Comparison of ENCODE assay signal across 8 cellular contexts in genomic region chr1:107935396-107936064, GRCh38. TPM values are rescaled to one million over a fixed set of nuclear protein-coding genes. Genes with fewer than 3 reads are reported as not detected.
DNase-seq lines count a peak whose midpoint lies in the region; ATAC-seq and FAIRE-seq lines count a peak whose summit lies in the region.

No MANE protein-coding gene starts in this region.

- no peak for FAIRE-seq in urothelium cell line (lab: Jason Lieb, UNC)

- H4K20me1 ChIP-seq in BLaER1, result peaks cover 91% of the 10 kb centered on the region

- H3K4me1 ChIP-seq in BLaER1, result peaks cover 44% of the 10 kb centered on the region

- H3K9me3 ChIP-seq in BLaER1, result no peaks in the 10 kb centered on the region

- CTCF ChIA-PET in activated CD4-positive, alpha-beta memory T cell treated with anti-CD3 and anti-CD28 coated beads for 36 hours (lab: Charles Lee), result interaction anchor here (2.7 to 3.8 kb wide), 2 partner anchors 29 to 153 kb away, joined by 8 to 13 read pairs; partner anchors contain the start of gene VAV3

- peak overlapping the region; percentile 45 for H3K4me3 Mint-ChIP-seq in activated CD4-positive, alpha-beta memory T cell treated with anti-CD3 and anti-CD28 coated beads for 36 hours

- DNase-seq in activated CD4-positive, alpha-beta memory T cell treated with anti-CD3 and anti-CD28 coated beads for 36 hours, result peak; percentile 70
- DNase-seq in stimulated activated CD8-positive, alpha-beta memory T cell treated with anti-CD3 and anti-CD28 coated beads, Interleukin-12 subunit alpha, Interleukin-12 subunit beta, amount 100 ng/mL, for 24 hours (ENCODE audit: extremely low read depth), result peak; percentile 9
- DNase-seq in NCI-H187 treated with DMSO at 0.1 percent for 48 hours (lab: John Stamatoyannopoulos, UW), result no peak
- DNase-seq in NCI-H446 (lab: John Stamatoyannopoulos, UW), result no peak
- DNase-seq in urothelium cell line (ENCODE audit: low spot score), result no peak

- H3K9ac ChIP-seq in BLaER1, result no peak overlapping the region

- H3K27ac ChIP-seq in BLaER1, result no peak overlapping the region

- intact Hi-C loops in activated CD4-positive, alpha-beta memory T cell treated with anti-CD3 and anti-CD28 coated beads for 36 hours (cut with micrococcal nuclease), result loop anchor here (1.0 to 10.0 kb wide), 6 partner anchors 28 to 629 kb away; partner anchors contain the start of gene EEIG2

- peak; percentile 83 for ATAC-seq in GM19351 (IDR thresholded peaks at IDR 0.05; ENCODE audit: unreplicated experiment)
- ATAC-seq in HG03196 (IDR thresholded peaks at IDR 0.05; ENCODE audit: unreplicated experiment), result peak; percentile 91

- H3K27me3 Mint-ChIP-seq in activated CD4-positive, alpha-beta memory T cell treated with anti-CD3 and anti-CD28 coated beads for 36 hours, result no peaks in the 10 kb centered on the region

- H3K27ac Mint-ChIP-seq in activated CD4-positive, alpha-beta memory T cell treated with anti-CD3 and anti-CD28 coated beads for 36 hours, result peak overlapping the region; percentile 71

- no peaks in the 10 kb centered on the region for H3K9me3 Mint-ChIP-seq in activated CD4-positive, alpha-beta memory T cell treated with anti-CD3 and anti-CD28 coated beads for 36 hours

- H3K36me3 ChIP-seq in BLaER1, result peaks cover 39% of the 10 kb centered on the region

- H3K4me3 ChIP-seq in BLaER1, result no peak overlapping the region

- H3K4me1 Mint-ChIP-seq in activated CD4-positive, alpha-beta memory T cell treated with anti-CD3 and anti-CD28 coated beads for 36 hours (ENCODE audit: low read depth), result peaks cover 45% of the 10 kb centered on the region

- H3K4me2 ChIP-seq in BLaER1, result peak overlapping the region; percentile 50

- POLR2A ChIA-PET in activated CD4-positive, alpha-beta memory T cell treated with anti-CD3 and anti-CD28 coated beads for 36 hours (lab: Charles Lee), result interaction anchor here (1.0 kb wide), 1 partner anchor 30 kb away, joined by 3 read pairs; no protein-coding TSS in a partner anchor

- no peaks in the 10 kb centered on the region for H3K36me3 Mint-ChIP-seq in activated CD4-positive, alpha-beta memory T cell treated with anti-CD3 and anti-CD28 coated beads for 36 hours

- no peaks in the 10 kb centered on the region for H3K27me3 ChIP-seq in BLaER1

RNA-seq across cellular contexts. Expression of gene VAV3, which starts 29.4 kb away (rescaled TPM):
- total RNA-seq in activated CD4-positive, alpha-beta memory T cell treated with anti-CD3 and anti-CD28 coated beads for 36 hours, result 1 to 10 TPM; 2.3 to 3.3 TPM

Comparison
In these comparisons a context has a peak if more than half of its experiments do, and no peak if none do; other contexts are left out.
1. DNase-seq: peak in activated CD4-positive, alpha-beta memory T cell treated with anti-CD3 and anti-CD28 coated beads for 36 hours (single experiment) and stimulated activated CD8-positive, alpha-beta memory T cell treated with anti-CD3 and anti-CD28 coated beads, Interleukin-12 subunit alpha, Interleukin-12 subunit beta, amount 100 ng/mL, for 24 hours (single experiment); none in NCI-H187 treated with DMSO at 0.1 percent for 48 hours (single experiment), NCI-H446 (0 of 2) and urothelium cell line (single experiment).